ENCODE assay signal across 28 cellular contexts in genomic region chr1:80925130-80925780, GRCh38.
"Had no signal": no experiment of that assay in that cellular context is flagged by ENCODE, and none has a peak within 500 bp of the region (broad histone marks: within the 10 kb centered on the region; RNA-seq: fewer than 3 reads in every experiment).

No MANE protein-coding gene starts in this region.

- H3K4me3 ChIP-seq: adrenal gland, body of pancreas, breast epithelium, Peyer's patch, SJSA1 had no signal

- H3K27ac ChIP-seq: body of pancreas, breast epithelium, Peyer's patch, SJSA1 had no signal

- H3K36me3 Mint-ChIP-seq: WTC11 had no signal

- H3K27me3 Mint-ChIP-seq: activated CD4-positive, alpha-beta T cell treated with anti-CD3 and anti-CD28 coated beads for 36 hours; activated CD4-positive, alpha-beta T cell treated with anti-CD3 and anti-CD28 coated beads, Interleukin-2, amount 10 ng/mL, durations not matched to agents 7 days and 5 days; activated T-cell treated with anti-CD3 and anti-CD28 coated beads, Interleukin-2, amount 50 U/mL, for 24 hours had no signal

- H3K27ac Mint-ChIP-seq: activated CD4-positive, alpha-beta T cell treated with anti-CD3 and anti-CD28 coated beads for 36 hours; activated CD4-positive, alpha-beta T cell treated with anti-CD3 and anti-CD28 coated beads, Interleukin-2, amount 10 ng/mL, durations not matched to agents 7 days and 5 days; activated CD8-positive, alpha-beta T cell treated with anti-CD3 and anti-CD28 coated beads, Interleukin-2, amount 10 ng/mL, durations not matched to agents 7 days and 5 days; activated naive CD4-positive, alpha-beta T cell treated with anti-CD3 and anti-CD28 coated beads for 36 hours; activated naive CD4-positive, alpha-beta T cell treated with anti-CD3 and anti-CD28 coated beads, Interleukin-2, amount 50 U/mL, for 72 hours; activated T-cell treated with anti-CD3 and anti-CD28 coated beads, Interleukin-2, amount 50 U/mL, for 24 hours; activated T-helper 2 cell treated with anti-CD3 and anti-CD28 coated beads, Interferon-gamma antibody, Interleukin-2, Interleukin-4, amounts not matched to agents 10 μg/mL and 5 μg/mL and 100 μg/mL, durations not matched to agents 14 hours and 24 hours and 36 hours; T-helper 2 cell treated with Interferon-gamma antibody and Interleukin-4, amounts not matched to agents 5 μg/mL and 100 μg/mL, for 36 hours; WTC11 had no signal

- H3K4me3 Mint-ChIP-seq: activated CD4-positive, alpha-beta T cell treated with anti-CD3 and anti-CD28 coated beads for 36 hours; activated CD4-positive, alpha-beta T cell treated with anti-CD3 and anti-CD28 coated beads, Interleukin-2, amount 10 ng/mL, durations not matched to agents 7 days and 5 days; activated CD8-positive, alpha-beta T cell treated with anti-CD3 and anti-CD28 coated beads, Interleukin-2, amount 10 ng/mL, durations not matched to agents 7 days and 5 days; activated naive CD4-positive, alpha-beta T cell treated with anti-CD3 and anti-CD28 coated beads for 36 hours; activated T-cell treated with anti-CD3 and anti-CD28 coated beads, Interleukin-2, amount 50 U/mL, for 24 hours; T-helper 2 cell treated with Interferon-gamma antibody and Interleukin-4, amounts not matched to agents 5 μg/mL and 100 μg/mL, for 36 hours; WTC11 had no signal

- H3K36me3 ChIP-seq: adrenal gland, breast epithelium, Peyer's patch, SJSA1 had no signal

- H3K4me1 ChIP-seq: adrenal gland, body of pancreas, breast epithelium, Peyer's patch, SJSA1 had no signal

- DNase-seq: activated CD4-positive, alpha-beta T cell treated with anti-CD3 and anti-CD28 coated beads for 36 hours; activated CD4-positive, alpha-beta T cell treated with anti-CD3 and anti-CD28 coated beads, Interleukin-2, amount 10 ng/mL, durations not matched to agents 7 days and 5 days; activated CD4-positive, alpha-beta T cell treated with anti-CD3 and anti-CD28 coated beads, Interleukin-2, amount 50 U/mL, for 48 hours; activated CD8-positive, alpha-beta T cell treated with anti-CD3 and anti-CD28 coated beads, Interleukin-2, amount 10 ng/mL, durations not matched to agents 7 days and 5 days; activated gamma-delta T cell; activated naive CD4-positive, alpha-beta T cell treated with anti-CD3 and anti-CD28 coated beads for 36 hours; activated T-cell treated with anti-CD3 and anti-CD28 coated beads, Interleukin-2, amount 50 U/mL, for 24 hours; adrenal gland; body of pancreas; Karpas-422; KBM-7; NCI-H1048; NCI-H1436 treated with DMSO at 0.1 percent for 48 hours; NCI-H1694 treated with DMSO at 0.1 percent for 48 hours; NCI-H2029; NCI-H345; NCI-H524 treated with DMSO at 0.1 percent for 48 hours; NK-92 treated with Interleukin-12 subunit alpha and Interleukin-12 subunit beta, amount 100 ng/mL, for 24 hours; PC-3; Peyer's patch; RPMI8226; SHP77 treated with DMSO at 0.1 percent for 48 hours had no signal

- H3K9me3 ChIP-seq: adrenal gland, Peyer's patch, SJSA1 had no signal

- H3K27me3 ChIP-seq: adrenal gland, body of pancreas, breast epithelium, Peyer's patch, SJSA1 had no signal

- H3K4me1 Mint-ChIP-seq: activated CD4-positive, alpha-beta T cell treated with anti-CD3 and anti-CD28 coated beads for 36 hours; activated CD4-positive, alpha-beta T cell treated with anti-CD3 and anti-CD28 coated beads, Interleukin-2, amount 10 ng/mL, durations not matched to agents 7 days and 5 days; WTC11 had no signal
